Comparison of ENCODE assay signal across 20 cellular contexts in the genomic region with DNA sequence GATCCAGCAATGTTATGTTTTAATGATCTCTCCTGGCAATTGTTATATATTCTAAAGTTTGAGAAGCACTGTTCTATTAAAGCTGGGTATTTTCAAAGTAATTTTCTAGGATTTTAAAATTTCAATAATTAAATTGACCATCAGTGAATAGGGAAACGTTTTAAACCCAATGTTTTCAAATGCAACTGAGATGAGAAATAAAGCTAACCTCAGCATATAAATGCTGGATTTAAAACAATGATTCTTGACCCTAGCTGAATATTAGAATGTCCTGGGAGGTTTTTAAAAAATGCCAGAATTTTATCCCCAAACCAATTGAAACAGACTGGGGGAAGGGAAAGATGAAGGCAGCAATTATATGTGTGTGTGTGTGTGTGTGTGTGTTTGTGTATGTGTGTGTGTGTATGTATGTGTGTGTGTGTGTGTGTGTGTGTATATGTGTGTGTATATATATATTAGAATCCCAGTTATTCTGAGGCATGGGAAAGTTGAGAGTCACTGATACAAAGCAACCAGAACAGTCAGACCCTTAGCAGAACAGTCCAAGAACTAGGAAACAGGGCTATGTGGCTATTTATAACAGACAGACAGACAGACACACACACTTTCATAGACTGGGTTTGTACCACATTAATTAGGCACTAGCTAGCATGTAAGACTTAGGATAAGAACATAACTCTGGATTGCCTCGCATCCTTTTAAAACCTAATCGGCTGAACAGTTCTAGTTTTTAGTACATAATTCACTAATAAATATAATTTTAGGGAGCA.
"Had no signal": no experiment of that assay in that cellular context is flagged by ENCODE, and none has a peak within 500 bp of the region (broad histone marks: within the 10 kb centered on the region; RNA-seq: fewer than 3 reads in every experiment).

No MANE protein-coding gene starts in this region.

- DNase-seq: activated CD4-positive, alpha-beta memory T cell treated with anti-CD3 and anti-CD28 coated beads for 36 hours; activated CD4-positive, alpha-beta T cell treated with anti-CD3 and anti-CD28 coated beads for 4 hours; activated naive CD4-positive, alpha-beta T cell treated with anti-CD3 and anti-CD28 coated beads for 36 hours; activated T-cell treated with anti-CD3 and anti-CD28 coated beads for 4 hours; aorta; brain microvascular endothelial cell; colonic mucosa; immature natural killer cell; mesendoderm; natural killer cell; posterior cingulate gyrus; stimulated activated CD4-positive, alpha-beta T cell treated with anti-CD3 and anti-CD28 coated beads, Interleukin-2, amount 100 ng/mL, for 24 hours; stimulated activated naive CD4-positive, alpha-beta T cell treated with Interleukin-2 at 50 U/mL for 16 hours; T-cell had no signal

- H3K4me1 Mint-ChIP-seq: activated T-helper 17 cell treated with anti-CD3 and anti-CD28 coated beads, Interleukin-2, amount 50 U/mL, for 72 hours; central memory CD8-positive, alpha-beta T cell had no signal

- H3K4me3 Mint-ChIP-seq: activated CD4-positive, alpha-beta memory T cell treated with anti-CD3 and anti-CD28 coated beads for 36 hours; activated naive CD4-positive, alpha-beta T cell treated with anti-CD3 and anti-CD28 coated beads for 36 hours; activated T-helper 17 cell treated with anti-CD3 and anti-CD28 coated beads, Interleukin-2, amount 50 U/mL, for 72 hours; central memory CD8-positive, alpha-beta T cell; immature natural killer cell; natural killer cell; T-cell; WTC11 had no signal

- H3K4me3 ChIP-seq: colonic mucosa, gastroesophageal sphincter, heart right ventricle had no signal

- FAIRE-seq: endometrium had no signal

- H3K9me3 Mint-ChIP-seq: activated naive CD4-positive, alpha-beta T cell treated with anti-CD3 and anti-CD28 coated beads for 36 hours; activated T-helper 17 cell treated with anti-CD3 and anti-CD28 coated beads, Interleukin-2, amount 50 U/mL, for 72 hours; central memory CD8-positive, alpha-beta T cell; immature natural killer cell; natural killer cell; T-cell; WTC11 had no signal

- H3K27ac ChIP-seq: brain microvascular endothelial cell, colonic mucosa had no signal

- H3K36me3 Mint-ChIP-seq: natural killer cell, WTC11 had no signal

- ATAC-seq: activated T-helper 17 cell treated with anti-CD3 and anti-CD28 coated beads, Interleukin-2, amount 50 U/mL, for 72 hours; gastroesophageal sphincter; natural killer cell; T-cell had no signal

- H3K27me3 Mint-ChIP-seq: activated CD4-positive, alpha-beta memory T cell treated with anti-CD3 and anti-CD28 coated beads for 36 hours; activated T-helper 17 cell treated with anti-CD3 and anti-CD28 coated beads, Interleukin-2, amount 50 U/mL, for 72 hours; central memory CD8-positive, alpha-beta T cell; T-cell had no signal

- H3K27me3 ChIP-seq: brain microvascular endothelial cell, colonic mucosa, gastroesophageal sphincter, heart right ventricle had no signal

- H3K9me3 ChIP-seq: colonic mucosa, gastroesophageal sphincter had no signal

- H3K27ac Mint-ChIP-seq: activated CD4-positive, alpha-beta memory T cell treated with anti-CD3 and anti-CD28 coated beads for 36 hours; activated naive CD4-positive, alpha-beta T cell treated with anti-CD3 and anti-CD28 coated beads for 36 hours; activated T-helper 17 cell treated with anti-CD3 and anti-CD28 coated beads, Interleukin-2, amount 50 U/mL, for 72 hours; T-cell had no signal

- H3K4me1 ChIP-seq: colonic mucosa had no signal

- H3K36me3 ChIP-seq: brain microvascular endothelial cell, colonic mucosa had no signal
